Comparison of ENCODE assay signal across 17 cellular contexts in the genomic region with DNA sequence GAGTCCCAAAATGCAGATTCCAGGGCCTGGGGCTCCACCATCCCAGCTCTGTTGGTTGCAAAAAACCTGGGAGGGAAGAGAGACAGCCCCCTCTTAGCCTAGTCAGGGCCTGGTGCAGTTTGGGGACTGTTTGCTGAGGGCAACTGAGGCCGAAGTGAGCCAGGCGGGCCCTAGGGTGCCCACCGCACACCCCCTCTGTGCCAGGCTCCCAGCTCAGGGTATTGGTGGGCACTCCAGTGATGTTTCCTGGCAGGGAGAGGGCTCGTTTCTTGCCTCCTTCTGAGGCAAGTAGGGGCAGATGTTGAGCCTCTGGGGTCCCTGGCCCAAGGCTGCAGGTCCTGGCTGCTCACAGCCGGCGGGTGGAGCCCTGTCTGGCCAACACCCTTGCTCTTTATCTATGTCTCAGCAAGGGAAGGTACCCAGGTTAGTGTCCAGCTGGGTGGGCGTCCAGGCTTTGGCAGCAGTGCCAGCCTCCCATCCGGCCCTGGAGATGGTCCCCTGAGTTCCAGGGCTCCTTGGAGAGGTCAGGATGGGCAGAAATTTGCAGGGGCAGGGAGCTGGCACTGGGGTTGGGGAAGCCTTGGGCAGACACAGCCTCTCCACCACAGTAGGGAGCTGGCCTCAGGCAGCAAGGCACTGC. TPM values are rescaled to one million over a fixed set of nuclear protein-coding genes. Genes with fewer than 3 reads are reported as not detected.
DNase-seq lines count a peak whose midpoint lies in the region; ATAC-seq and TF ChIP-seq lines count a peak whose summit lies in the region.
"Had no signal": no experiment of that assay in that cellular context is flagged by ENCODE, and none has a peak within 500 bp of the region (broad histone marks: within the 10 kb centered on the region; RNA-seq: fewer than 3 reads in every experiment).

No MANE protein-coding gene starts in this region.

- TF ChIP-seq RAD21 in IMR-90 (IDR thresholded peaks at IDR 0.05; ENCODE audit: low read length) = no peak

- no peak overlapping the region for H3K56ac ChIP-seq in IMR-90 (ENCODE audit: extremely low read depth, insufficient read depth, low read length)

- TF ChIP-seq POLR2A in IMR-90 (IDR thresholded peaks at IDR 0.05; ENCODE audit: low read depth, low read length) (no peak), spleen (IDR thresholded peaks at IDR 0.05) (no peak)

- H3K4me2 ChIP-seq in IMR-90 (ENCODE audit: low read depth, low read length) = no peak overlapping the region

- no peak overlapping the region for H3K4me3 ChIP-seq in IMR-90 (ENCODE audit: insufficient read depth, low read depth, low read length)
- H3K4me3 ChIP-seq in spleen = no peak overlapping the region
- no peak overlapping the region for H3K4me3 ChIP-seq in MG63
- H3K4me3 ChIP-seq: SJSA1 had no signal

- H3K9me3 Mint-ChIP-seq in T-cell = no peaks in the 10 kb centered on the region
- peaks cover 7% of the 10 kb centered on the region for H3K9me3 Mint-ChIP-seq in nephron progenitor cell

- no peak overlapping the region for H4K8ac ChIP-seq in IMR-90 (ENCODE audit: low read depth in 2 of 2, low read length in 2 of 2)

- WGBS in IMR-90 (ENCODE audit: extremely low coverage in 2 of 2, insufficient read length in 1 of 2), 2 experiments = 100% methylated on average over 2 of the region's 8 CpGs; no CpG with 5 or more reads in 1 of the 2 experiments
- WGBS in spleen, 5 donors = 90 to 95% (median 92%) methylated on average over 6 to 8 of the region's 8 CpGs

- H3K79me1 ChIP-seq in IMR-90 (ENCODE audit: low read depth in 1 of 2, low read length in 2 of 2) = peaks cover 17 to 86% of the 10 kb centered on the region in 2 experiments

- H3K27ac Mint-ChIP-seq in T-cell (no peak overlapping the region), nephron progenitor cell (no peak overlapping the region)

- H3K14ac ChIP-seq in IMR-90 (replicated peaks; ENCODE audit: low read depth, low read length) = no peak overlapping the region

- H2BK15ac ChIP-seq in IMR-90 (ENCODE audit: low read depth, low read length) = no peak overlapping the region

- no peak overlapping the region for H2BK120ac ChIP-seq in IMR-90 (ENCODE audit: low read depth, low read length)

- H3K18ac ChIP-seq in IMR-90 (ENCODE audit: low read depth, low read length) = no peak overlapping the region

- peaks cover 2 to 7% (median 5%) of the 10 kb centered on the region in 3 donors for H3K4me1 Mint-ChIP-seq in T-cell
- H3K4me1 Mint-ChIP-seq in nephron progenitor cell = peaks cover 10% of the 10 kb centered on the region

- intact Hi-C loops in IMR-90 (cut with micrococcal nuclease) (no loop called here), spleen (cut with DNase I; ENCODE audit: low total_unique reads) (no loop called here)

- no peak overlapping the region for H2AK5ac ChIP-seq in IMR-90 (ENCODE audit: low read depth, low read length)

- H4K5ac ChIP-seq in IMR-90 (ENCODE audit: low read depth, low read length) = no peak overlapping the region

- H2AFZ ChIP-seq in IMR-90 (replicated peaks; ENCODE audit: low read length, poor library complexity) = no peak overlapping the region

- H3K4me1 ChIP-seq in IMR-90 (ENCODE audit: control insufficient read depth, insufficient read depth, low read length) (no peaks in the 10 kb centered on the region), spleen (peaks cover 0 to 4% (median 0%) of the 10 kb centered on the region in 6 donors)
- H3K4me1 ChIP-seq: BE2C, SJSA1 had no signal

- dilution Hi-C loops in IMR-90 (cut with HindIII; ENCODE audit: low sequenced_read_pairs, unreplicated experiment) = no loop called here

- peaks cover 16% of the 10 kb centered on the region for H3K9me1 ChIP-seq in IMR-90 (ENCODE audit: insufficient read depth, low read length)

- ATAC-seq in IMR-90 (ENCODE audit: low read depth) (peak; percentile 22), SK-N-SH treated with all-trans-retinoic acid at 6 μM for 48 hours (peak; percentile 18; the same call in 2 of the 3 replicates), T-cell (replicated peaks in 1 of 4) (no peak)
- ATAC-seq: Right ventricle myocardium inferior had no signal

- in situ Hi-C loops in IMR-90 (cut with MboI; ENCODE audit: low sequenced_read_pairs) = no loop called here

- DNase-seq in IMR-90 = no peak
- DNase-seq in spleen = peak; percentile 58
- DNase-seq in T-cell = no peak
- DNase-seq in MG63 = no peak
- DNase-seq in nephron progenitor cell = no peak
- DNase-seq: BE2C; DMS53; GDM1; MM.1S; NCI-H1092; NCI-H1436; NCI-H1930; NK-92 treated with Interleukin-12 subunit alpha and Interleukin-12 subunit beta, amount 100 ng/mL, for 24 hours had no signal

- H3K9me3 ChIP-seq in IMR-90 (ENCODE audit: control insufficient read depth, insufficient read depth, low read length) (no peaks in the 10 kb centered on the region), spleen (peaks cover 0 to 3% (median 0%) of the 10 kb centered on the region in 8 donors), MG63 (no peaks in the 10 kb centered on the region)
- H3K9me3 ChIP-seq: BE2C, SJSA1 had no signal

- no peak overlapping the region for H3K9ac ChIP-seq in IMR-90 (ENCODE audit: low read depth, low read length)

- CTCF ChIA-PET in IMR-90 (lab: Yijun Ruan, JAX) = no interaction called here
- CTCF ChIA-PET in T-cell (lab: Charles Lee) = no interaction called here

- H3K4me3 Mint-ChIP-seq in T-cell (no peak overlapping the region), nephron progenitor cell (no peak overlapping the region)

- H3K27ac ChIP-seq in IMR-90 (ENCODE audit: insufficient read depth, low read length) = no peak overlapping the region
- peak overlapping the region; percentile 75 for H3K27ac ChIP-seq in cingulate gyrus (ENCODE audit: low read depth, low read length)
- H3K27ac ChIP-seq in spleen = no peak overlapping the region
- H3K27ac ChIP-seq: SJSA1 had no signal

- no peak overlapping the region for H2BK20ac ChIP-seq in IMR-90 (ENCODE audit: low read depth, low read length)

- H2AK9ac ChIP-seq in IMR-90 (replicated peaks; ENCODE audit: low read depth, low read length, poor library complexity) = no peak overlapping the region

- no peak overlapping the region for H4K91ac ChIP-seq in IMR-90 (ENCODE audit: insufficient read depth, low read depth, low read length)

- H3K36me3 ChIP-seq in IMR-90 (ENCODE audit: control insufficient read depth, insufficient read depth, low read length) (peaks cover 33% of the 10 kb centered on the region), spleen (peaks cover 0 to 17% (median 0%) of the 10 kb centered on the region in 6 donors), MG63 (no peaks in the 10 kb centered on the region)
- H3K36me3 ChIP-seq: BE2C had no signal

- no peak overlapping the region for H3K23ac ChIP-seq in IMR-90 (ENCODE audit: low read depth, low read length)

- H2BK5ac ChIP-seq in IMR-90 (ENCODE audit: low read depth, low read length, poor library complexity, severe bottlenecking) = no peak overlapping the region

- no peaks in the 10 kb centered on the region for H3K27me3 Mint-ChIP-seq in T-cell
- no peaks in the 10 kb centered on the region for H3K27me3 Mint-ChIP-seq in nephron progenitor cell (ENCODE audit: low read depth, poor library complexity)

- POLR2A ChIA-PET in IMR-90 (lab: Charles Lee; ENCODE audit: unreplicated experiment) (no interaction called here), T-cell (lab: Charles Lee) (no interaction called here)

- H3K27me3 ChIP-seq in IMR-90 (ENCODE audit: control insufficient read depth, insufficient read depth, low read length) = no peaks in the 10 kb centered on the region
- no peaks in the 10 kb centered on the region for H3K27me3 ChIP-seq in spleen (replicated peaks in 1 of 7)
- H3K27me3 ChIP-seq in MG63 = no peaks in the 10 kb centered on the region
- H3K27me3 ChIP-seq: BE2C, SJSA1 had no signal

- no TSS peak for BruUV-seq in IMR-90 (replicated peaks; lab: Mats Ljungman, UMichigan)

- H3K36me3 Mint-ChIP-seq in T-cell = peaks cover 5% of the 10 kb centered on the region
- H3K36me3 Mint-ChIP-seq in nephron progenitor cell (ENCODE audit: low read depth) = peaks cover 35% of the 10 kb centered on the region

- peaks cover 57% of the 10 kb centered on the region for H4K20me1 ChIP-seq in IMR-90 (ENCODE audit: insufficient read depth, low read length)

- no peak overlapping the region for H3K4ac ChIP-seq in IMR-90 (ENCODE audit: low read depth, low read length)

- TF ChIP-seq CTCF in IMR-90 (conservative IDR thresholded peaks at IDR 0.05; ENCODE audit: low read depth, low read length) (no peak), spleen (IDR thresholded peaks at IDR 0.05 in 8 of 11, conservative IDR thresholded peaks at IDR 0.05 in 3 of 11) (no peak), nephron progenitor cell (IDR thresholded peaks at IDR 0.05) (no peak)

TF ChIP-seq in IMR-90, 13 proteins besides CTCF, POLR2A, EP300 and RAD21:
- TF ChIP-seq RFX5 (IDR thresholded peaks at IDR 0.05; ENCODE audit: low read depth, low read length) = no peak

TF ChIP-seq in SK-N-SH treated with all-trans-retinoic acid at 6 μM for 48 hours, 23 proteins besides CTCF, POLR2A, EP300 and RAD21 (continues in another document):
- no peak for TF ChIP-seq RARB (CRISPR knock-in tag; IDR thresholded peaks at IDR 0.05)
- TF ChIP-seq ARNTL (CRISPR knock-in tag; IDR thresholded peaks at IDR 0.05; ENCODE audit: borderline replicate concordance, low read depth) = no peak
- TF ChIP-seq TCF4 (CRISPR knock-in tag; IDR thresholded peaks at IDR 0.05; ENCODE audit: borderline replicate concordance) = no peak
- no peak for TF ChIP-seq ZNF565 (CRISPR knock-in tag; conservative IDR thresholded peaks at IDR 0.05; ENCODE audit: low read depth)
- TF ChIP-seq PATZ1 (CRISPR knock-in tag; IDR thresholded peaks at IDR 0.05; ENCODE audit: borderline replicate concordance) = no peak
- TF ChIP-seq CSDC2 (CRISPR knock-in tag; IDR thresholded peaks at IDR 0.05) = no peak

RNA-seq across cellular contexts. Expression of gene KCTD7, which starts 37.8 kb away (rescaled TPM):
- 6.1 TPM in 2 replicates for total RNA-seq in IMR-90 (2012; rRNA removed)
- polyA plus RNA-seq in IMR-90 (2012; rRNA removed) = 11.3 and 12.8 TPM in 2 replicates
- 8.9 and 12.4 TPM in 2 replicates for polyA plus RNA-seq in IMR-90 (2012; cell fraction: cytosol; rRNA removed)
- 40.0 and 52.6 TPM in 2 replicates for polyA plus RNA-seq in IMR-90 (2012; cell fraction: nucleus; rRNA removed; ENCODE audit: low replicate concordance)
- total RNA-seq in spleen = 10 to 100 TPM; 13.3 to 25.0 (median 16.7) TPM
- 1 to 10 TPM; 2.3 to 5.7 (median 4.2) TPM for polyA plus RNA-seq in spleen
- total RNA-seq in T-cell = 10 to 100 TPM; 23.1 to 44.3 (median 39.3) TPM
- 3.0 and 18.5 TPM in 2 replicates for total RNA-seq in MG63 (2014; rRNA removed; shearing (Covaris generic); ENCODE audit: low replicate concordance)

Comparison
In these comparisons a context has a peak if more than half of its experiments do, and no peak if none do; other contexts are left out.
1. ATAC-seq: peak in IMR-90 (single experiment) and SK-N-SH treated with all-trans-retinoic acid at 6 μM for 48 hours (single experiment); none in T-cell (0 of 4).